In the genomic region with DNA sequence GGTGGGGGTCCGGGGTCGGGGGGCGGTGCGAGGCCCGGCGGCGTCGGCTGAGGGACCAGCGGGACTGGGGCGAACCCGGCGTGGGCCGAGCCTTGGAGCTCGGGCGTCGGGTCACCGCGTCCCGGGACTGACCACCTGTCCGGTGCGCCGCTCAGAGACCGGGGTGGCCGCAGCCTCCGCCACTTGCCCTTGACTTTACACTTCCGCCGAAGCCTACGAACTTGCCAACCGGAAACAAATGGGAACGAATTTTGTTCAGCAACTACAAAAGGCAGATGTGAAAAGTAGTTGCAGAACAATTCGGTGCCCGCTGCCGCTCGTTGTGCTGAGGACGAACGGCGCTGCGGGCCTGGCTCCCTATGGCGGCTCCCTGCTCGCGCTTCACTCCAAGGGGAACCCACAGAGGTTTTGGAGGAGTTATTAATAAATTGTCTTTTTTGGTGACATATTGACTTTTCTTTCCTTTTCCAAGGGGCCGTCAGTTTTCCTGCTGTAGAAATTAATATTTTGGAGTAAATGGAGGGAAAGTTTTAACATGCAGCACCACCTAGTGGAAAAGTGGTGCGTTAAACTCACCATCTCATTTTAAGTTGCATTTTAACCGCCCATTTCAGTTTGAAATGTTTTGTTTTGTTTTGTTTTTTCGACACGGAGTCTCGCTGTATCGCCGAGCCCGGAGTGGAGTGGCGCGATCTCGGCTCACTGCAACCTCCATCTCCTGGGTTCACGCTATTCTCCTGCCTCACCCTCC, we compare ENCODE assay signal across 8 cellular contexts. TPM values are rescaled to one million over a fixed set of nuclear protein-coding genes. Genes with fewer than 3 reads are reported as not detected.
DNase-seq lines count a peak whose midpoint lies in the region; ATAC-seq and TF ChIP-seq lines count a peak whose summit lies in the region.

No MANE protein-coding gene starts in this region.

- peak; percentile 67 for TF ChIP-seq CTCF in cardiac muscle cell (IDR thresholded peaks at IDR 0.05; ENCODE audit: low read depth, low read length)

- POLR2A ChIA-PET in activated naive CD8-positive, alpha-beta T cell treated with anti-CD3 and anti-CD28 coated beads, Interleukin-2, amount 10 ng/mL, durations not matched to agents 7 days and 5 days (lab: Charles Lee) = interaction anchor here (0.6 to 2.5 kb wide), 18 partner anchors 8 to 533 kb away, joined by 3 to 32 read pairs (median 6); a partner anchor contains a TSS

- peak overlapping the region; percentile 100 for H3K27ac Mint-ChIP-seq in activated naive CD8-positive, alpha-beta T cell treated with anti-CD3 and anti-CD28 coated beads, Interleukin-2, amount 10 ng/mL, durations not matched to agents 7 days and 5 days

- H3K9me3 Mint-ChIP-seq in activated naive CD8-positive, alpha-beta T cell treated with anti-CD3 and anti-CD28 coated beads, Interleukin-2, amount 10 ng/mL, durations not matched to agents 7 days and 5 days = no peaks in the 10 kb centered on the region

- H3K27ac ChIP-seq in cardiac muscle cell = peak overlapping the region; percentile 94

- no peaks in the 10 kb centered on the region for H3K27me3 ChIP-seq in cardiac muscle cell

- peak overlapping the region; percentile 99 for H3K4me3 Mint-ChIP-seq in activated naive CD8-positive, alpha-beta T cell treated with anti-CD3 and anti-CD28 coated beads, Interleukin-2, amount 10 ng/mL, durations not matched to agents 7 days and 5 days

- H3K4me3 ChIP-seq in cardiac muscle cell = peak overlapping the region; percentile 53

- peaks cover 16% of the 10 kb centered on the region for H3K4me1 Mint-ChIP-seq in activated naive CD8-positive, alpha-beta T cell treated with anti-CD3 and anti-CD28 coated beads, Interleukin-2, amount 10 ng/mL, durations not matched to agents 7 days and 5 days

- H3K36me3 Mint-ChIP-seq in activated naive CD8-positive, alpha-beta T cell treated with anti-CD3 and anti-CD28 coated beads, Interleukin-2, amount 10 ng/mL, durations not matched to agents 7 days and 5 days = peaks cover 8% of the 10 kb centered on the region

- H3K4me1 ChIP-seq in cardiac muscle cell (ENCODE audit: low read depth) = no peaks in the 10 kb centered on the region

- DNase-seq in G401 (ENCODE audit: low spot score) (peak; percentile 78), GOT3 (lab: John Stamatoyannopoulos, UW) (peak; percentile 63), LoVo (ENCODE audit: low spot score) (peak; percentile 64), cardiac muscle cell (ENCODE audit: low read depth in 1 of 2, low spot score in 1 of 2) (peak; percentile 49 to 78), pons (ENCODE audit: low spot score) (peak; percentile 79), ureter (ENCODE audit: low spot score) (peak; percentile 70)
- DNase-seq in activated naive CD8-positive, alpha-beta T cell treated with anti-CD3 and anti-CD28 coated beads, Interleukin-2, amount 10 ng/mL, durations not matched to agents 7 days and 5 days = peak; percentile 48

- H3K9me3 ChIP-seq in cardiac muscle cell (ENCODE audit: low read depth) = no peaks in the 10 kb centered on the region

- H3K36me3 ChIP-seq in cardiac muscle cell = no peaks in the 10 kb centered on the region

- peak; percentile 56 for ATAC-seq in SK-N-SH treated with all-trans-retinoic acid at 6 μM for 48 hours
- peak; percentile 24 for ATAC-seq in activated naive CD8-positive, alpha-beta T cell treated with anti-CD3 and anti-CD28 coated beads, Interleukin-2, amount 10 ng/mL, durations not matched to agents 7 days and 5 days (ENCODE audit: low read depth)

- in situ Hi-C loops in G401 (cut with HindIII; ENCODE audit: low sequenced_read_pairs) = no loop called here

- no peaks in the 10 kb centered on the region for H3K27me3 Mint-ChIP-seq in activated naive CD8-positive, alpha-beta T cell treated with anti-CD3 and anti-CD28 coated beads, Interleukin-2, amount 10 ng/mL, durations not matched to agents 7 days and 5 days

TF ChIP-seq in SK-N-SH treated with all-trans-retinoic acid at 6 μM for 48 hours, 23 proteins besides CTCF, POLR2A, EP300 and RAD21 (continues in another document):
- TF ChIP-seq ZC3H10 (CRISPR knock-in tag; IDR thresholded peaks at IDR 0.05) (no peak), ISL1 (CRISPR knock-in tag; IDR thresholded peaks at IDR 0.05) (no peak), OSR1 (CRISPR knock-in tag; IDR thresholded peaks at IDR 0.05) (no peak), GLIS3 (CRISPR knock-in tag; IDR thresholded peaks at IDR 0.05) (no peak), RARB (CRISPR knock-in tag; IDR thresholded peaks at IDR 0.05) (no peak), ARNTL (CRISPR knock-in tag; IDR thresholded peaks at IDR 0.05; ENCODE audit: borderline replicate concordance, low read depth) (no peak), SNAI2 (CRISPR knock-in tag; IDR thresholded peaks at IDR 0.05) (no peak), ZFP30 (CRISPR knock-in tag; IDR thresholded peaks at IDR 0.05) (no peak), BACH2 (CRISPR knock-in tag; IDR thresholded peaks at IDR 0.05; ENCODE audit: borderline replicate concordance) (no peak), TOX (CRISPR knock-in tag; IDR thresholded peaks at IDR 0.05; ENCODE audit: borderline replicate concordance) (no peak), PPARA (CRISPR knock-in tag; IDR thresholded peaks at IDR 0.05; ENCODE audit: borderline replicate concordance) (no peak), CSDC2 (CRISPR knock-in tag; IDR thresholded peaks at IDR 0.05) (no peak)
- TF ChIP-seq, protein P1, sequence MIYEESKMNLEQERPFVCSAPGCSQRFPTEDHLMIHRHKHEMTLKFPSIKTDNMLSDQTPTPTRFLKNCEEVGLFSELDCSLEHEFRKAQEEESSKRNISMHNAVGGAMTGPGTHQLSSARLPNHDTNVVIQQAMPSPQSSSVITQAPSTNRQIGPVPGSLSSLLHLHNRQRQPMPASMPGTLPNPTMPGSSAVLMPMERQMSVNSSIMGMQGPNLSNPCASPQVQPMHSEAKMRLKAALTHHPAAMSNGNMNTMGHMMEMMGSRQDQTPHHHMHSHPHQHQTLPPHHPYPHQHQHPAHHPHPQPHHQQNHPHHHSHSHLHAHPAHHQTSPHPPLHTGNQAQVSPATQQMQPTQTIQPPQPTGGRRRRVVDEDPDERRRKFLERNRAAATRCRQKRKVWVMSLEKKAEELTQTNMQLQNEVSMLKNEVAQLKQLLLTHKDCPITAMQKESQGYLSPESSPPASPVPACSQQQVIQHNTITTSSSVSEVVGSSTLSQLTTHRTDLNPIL (CRISPR knock-in tag; IDR thresholded peaks at IDR 0.05; ENCODE audit: low read depth) = no peak
- TF ChIP-seq, protein P2, sequence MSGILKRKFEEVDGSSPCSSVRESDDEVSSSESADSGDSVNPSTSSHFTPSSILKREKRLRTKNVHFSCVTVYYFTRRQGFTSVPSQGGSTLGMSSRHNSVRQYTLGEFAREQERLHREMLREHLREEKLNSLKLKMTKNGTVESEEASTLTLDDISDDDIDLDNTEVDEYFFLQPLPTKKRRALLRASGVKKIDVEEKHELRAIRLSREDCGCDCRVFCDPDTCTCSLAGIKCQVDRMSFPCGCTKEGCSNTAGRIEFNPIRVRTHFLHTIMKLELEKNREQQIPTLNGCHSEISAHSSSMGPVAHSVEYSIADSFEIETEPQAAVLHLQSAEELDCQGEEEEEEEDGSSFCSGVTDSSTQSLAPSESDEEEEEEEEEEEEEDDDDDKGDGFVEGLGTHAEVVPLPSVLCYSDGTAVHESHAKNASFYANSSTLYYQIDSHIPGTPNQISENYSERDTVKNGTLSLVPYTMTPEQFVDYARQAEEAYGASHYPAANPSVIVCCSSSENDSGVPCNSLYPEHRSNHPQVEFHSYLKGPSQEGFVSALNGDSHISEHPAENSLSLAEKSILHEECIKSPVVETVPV (CRISPR knock-in tag; IDR thresholded peaks at IDR 0.05) = no peak
- TF ChIP-seq, protein P3, sequence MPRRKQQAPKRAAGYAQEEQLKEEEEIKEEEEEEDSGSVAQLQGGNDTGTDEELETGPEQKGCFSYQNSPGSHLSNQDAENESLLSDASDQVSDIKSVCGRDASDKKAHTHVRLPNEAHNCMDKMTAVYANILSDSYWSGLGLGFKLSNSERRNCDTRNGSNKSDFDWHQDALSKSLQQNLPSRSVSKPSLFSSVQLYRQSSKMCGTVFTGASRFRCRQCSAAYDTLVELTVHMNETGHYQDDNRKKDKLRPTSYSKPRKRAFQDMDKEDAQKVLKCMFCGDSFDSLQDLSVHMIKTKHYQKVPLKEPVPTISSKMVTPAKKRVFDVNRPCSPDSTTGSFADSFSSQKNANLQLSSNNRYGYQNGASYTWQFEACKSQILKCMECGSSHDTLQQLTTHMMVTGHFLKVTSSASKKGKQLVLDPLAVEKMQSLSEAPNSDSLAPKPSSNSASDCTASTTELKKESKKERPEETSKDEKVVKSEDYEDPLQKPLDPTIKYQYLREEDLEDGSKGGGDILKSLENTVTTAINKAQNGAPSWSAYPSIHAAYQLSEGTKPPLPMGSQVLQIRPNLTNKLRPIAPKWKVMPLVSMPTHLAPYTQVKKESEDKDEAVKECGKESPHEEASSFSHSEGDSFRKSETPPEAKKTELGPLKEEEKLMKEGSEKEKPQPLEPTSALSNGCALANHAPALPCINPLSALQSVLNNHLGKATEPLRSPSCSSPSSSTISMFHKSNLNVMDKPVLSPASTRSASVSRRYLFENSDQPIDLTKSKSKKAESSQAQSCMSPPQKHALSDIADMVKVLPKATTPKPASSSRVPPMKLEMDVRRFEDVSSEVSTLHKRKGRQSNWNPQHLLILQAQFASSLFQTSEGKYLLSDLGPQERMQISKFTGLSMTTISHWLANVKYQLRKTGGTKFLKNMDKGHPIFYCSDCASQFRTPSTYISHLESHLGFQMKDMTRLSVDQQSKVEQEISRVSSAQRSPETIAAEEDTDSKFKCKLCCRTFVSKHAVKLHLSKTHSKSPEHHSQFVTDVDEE (CRISPR knock-in tag; IDR thresholded peaks at IDR 0.05) = no peak

RNA-seq across cellular contexts. Expression of a gene that starts 0.5 kb away (rescaled TPM):
- 4.0 and 12.7 TPM in 2 replicates for total RNA-seq in G401 (2014; rRNA removed; shearing (Covaris generic))
- total RNA-seq in activated naive CD8-positive, alpha-beta T cell treated with anti-CD3 and anti-CD28 coated beads, Interleukin-2, amount 10 ng/mL, durations not matched to agents 7 days and 5 days = 10 to 100 TPM; 14.4 to 15.2 TPM
- total RNA-seq in cardiac muscle cell (6.4 and 9.8 TPM in 2 replicates), ureter (13.8 TPM)
- 13.0 and 15.3 TPM in 2 replicates for polyA plus RNA-seq in cardiac muscle cell

RNA-seq across cellular contexts. Expression of a gene that starts 31.2 kb away (rescaled TPM):
- total RNA-seq in G401 (2014; rRNA removed; shearing (Covaris generic)) = 51.4 and 81.3 TPM in 2 replicates
- 10 to 100 TPM; 37.7 to 41.1 TPM for total RNA-seq in activated naive CD8-positive, alpha-beta T cell treated with anti-CD3 and anti-CD28 coated beads, Interleukin-2, amount 10 ng/mL, durations not matched to agents 7 days and 5 days
- total RNA-seq in cardiac muscle cell (184 and 200 TPM in 2 replicates), ureter (44.2 TPM)
- polyA plus RNA-seq in cardiac muscle cell = 69.4 and 73.5 TPM in 2 replicates

RNA-seq across cellular contexts. Expression of a gene that starts 59.7 kb away (rescaled TPM):
- total RNA-seq in G401 (2014; rRNA removed; shearing (Covaris generic)) = 16.0 and 22.7 TPM in 2 replicates
- total RNA-seq in activated naive CD8-positive, alpha-beta T cell treated with anti-CD3 and anti-CD28 coated beads, Interleukin-2, amount 10 ng/mL, durations not matched to agents 7 days and 5 days = 10 to 100 TPM; 32.4 to 37.0 TPM
- total RNA-seq in cardiac muscle cell (57.4 and 57.9 TPM in 2 replicates), ureter (33.7 TPM)
- 49.5 and 62.5 TPM in 2 replicates for polyA plus RNA-seq in cardiac muscle cell

Comparison
In these comparisons a context has a peak if more than half of its experiments do, and no peak if none do; other contexts are left out.
1. Peak in every context shown above with its lines: DNase-seq, ATAC-seq, H3K4me3 ChIP-seq and H3K27ac ChIP-seq.